ENCODE assay signal across 9 cellular contexts in genomic region chr15:52653451-52653964, GRCh38. TPM values are rescaled to one million over a fixed set of nuclear protein-coding genes. Genes with fewer than 3 reads are reported as not detected.
A peak's percentile ranks its signal among the peaks of the same experiment; 100 is the strongest.
DNase-seq lines count a peak whose midpoint lies in the region; ATAC-seq and TF ChIP-seq lines count a peak whose summit lies in the region.
"Had no signal": no experiment of that assay in that cellular context is flagged by ENCODE, and none has a peak within 500 bp of the region (broad histone marks: within the 10 kb centered on the region; RNA-seq: fewer than 3 reads in every experiment).

No MANE protein-coding gene starts in this region.

- H3K27me3 ChIP-seq in ACC112 (ENCODE audit: insufficient read depth, low read length) (no peaks in the 10 kb centered on the region), Karpas-422 (ENCODE audit: low read length) (no peaks in the 10 kb centered on the region)

- intact Hi-C loops in mucosa of descending colon (cut with DNase I, micrococcal nuclease) = no loop called here

- no peaks in the 10 kb centered on the region for H3K9me3 ChIP-seq in Karpas-422 (ENCODE audit: low read length)
- no peaks in the 10 kb centered on the region for H3K9me3 ChIP-seq in mucosa of descending colon

- peak; percentile 80 for ATAC-seq in mucosa of descending colon
- ATAC-seq in HG02763 (IDR thresholded peaks at IDR 0.05; ENCODE audit: unreplicated experiment) = no peak
- no peak for ATAC-seq in HG03432 (IDR thresholded peaks at IDR 0.05; ENCODE audit: unreplicated experiment)
- no peak for ATAC-seq in GM19351 (IDR thresholded peaks at IDR 0.05; ENCODE audit: unreplicated experiment)

- H3K4me1 ChIP-seq in ACC112 (ENCODE audit: control insufficient read depth, insufficient read depth, low read length, unreplicated experiment) (peaks cover 74% of the 10 kb centered on the region), Karpas-422 (ENCODE audit: low read length) (peaks cover 96% of the 10 kb centered on the region), mucosa of descending colon (ENCODE audit: low read depth) (peaks cover 10% of the 10 kb centered on the region)

- H3K79me2 ChIP-seq in ACC112 (ENCODE audit: control insufficient read depth, insufficient read depth, low read length, unreplicated experiment) (peaks cover 6% of the 10 kb centered on the region), Karpas-422 (ENCODE audit: low read length) (peaks cover 95% of the 10 kb centered on the region)

- TF ChIP-seq CTCF in mucosa of descending colon (IDR thresholded peaks at IDR 0.05) = no peak

- peak overlapping the region; percentile 52 for H3K4me3 ChIP-seq in ACC112 (ENCODE audit: low read depth, low read length)
- no peak overlapping the region for H3K4me3 ChIP-seq in Karpas-422 (ENCODE audit: low read length)
- no peak overlapping the region for H3K4me3 ChIP-seq in mucosa of descending colon

- H2AFZ ChIP-seq in ACC112 (ENCODE audit: low read length, unreplicated experiment) (peak overlapping the region; percentile 1), Karpas-422 (ENCODE audit: low read length) (no peak overlapping the region)

- H3K27ac ChIP-seq in ACC112 (ENCODE audit: low read depth, low read length) (peak overlapping the region; percentile 98), Karpas-422 (ENCODE audit: low read length) (peak overlapping the region; percentile 72), caudate nucleus (ENCODE audit: low read depth, low read length) (peak overlapping the region; percentile 65)

- H3K9ac ChIP-seq in Karpas-422 (ENCODE audit: low read length) = peak overlapping the region; percentile 30; the same call in 1 of the 2 replicates

- no peak for DNase-seq in Karpas-422
- DNase-seq in caudate nucleus (lab: John Stamatoyannopoulos, UW) = no peak
- DNase-seq in mucosa of descending colon = peak in 1 of 3 donors; percentile 12
- DNase-seq in SW 1271 (lab: John Stamatoyannopoulos, UW) = no peak
- DNase-seq: activated T-cell treated with anti-CD3 and anti-CD28 coated beads, Interleukin-2, amount 50 U/mL, for 24 hours had no signal

- peak overlapping the region; percentile 51 for H3K4me2 ChIP-seq in Karpas-422 (ENCODE audit: low read depth, low read length, poor library complexity, severe bottlenecking)

- no peaks in the 10 kb centered on the region for H3K9me2 ChIP-seq in Karpas-422 (replicated peaks; ENCODE audit: insufficient read depth, low read length)

- peaks cover 5% of the 10 kb centered on the region; the same call in 1 of the 2 replicates for H3K36me3 ChIP-seq in ACC112 (ENCODE audit: insufficient read depth, low read length)
- H3K36me3 ChIP-seq in Karpas-422 (ENCODE audit: insufficient read depth, low read length) = peaks cover 52% of the 10 kb centered on the region; the same call in 1 of the 2 replicates
- H3K36me3 ChIP-seq in mucosa of descending colon (ENCODE audit: low read depth) = no peaks in the 10 kb centered on the region

- H4K20me1 ChIP-seq in Karpas-422 (ENCODE audit: insufficient read depth, low read depth, low read length) = no peaks in the 10 kb centered on the region; the same call in 1 of the 2 replicates

RNA-seq across cellular contexts. Expression of gene ATOSA, which starts 25.7 kb away (rescaled TPM):
- 107 and 255 TPM in 2 replicates for total RNA-seq in Karpas-422 (2014; rRNA removed; shearing (Covaris generic); ENCODE audit: low replicate concordance)
- 10 to 100 TPM; 45.3 to 77.0 (median 53.1) TPM for total RNA-seq in mucosa of descending colon
